9 cellular contexts compared by ENCODE assay signal in the genomic region with DNA sequence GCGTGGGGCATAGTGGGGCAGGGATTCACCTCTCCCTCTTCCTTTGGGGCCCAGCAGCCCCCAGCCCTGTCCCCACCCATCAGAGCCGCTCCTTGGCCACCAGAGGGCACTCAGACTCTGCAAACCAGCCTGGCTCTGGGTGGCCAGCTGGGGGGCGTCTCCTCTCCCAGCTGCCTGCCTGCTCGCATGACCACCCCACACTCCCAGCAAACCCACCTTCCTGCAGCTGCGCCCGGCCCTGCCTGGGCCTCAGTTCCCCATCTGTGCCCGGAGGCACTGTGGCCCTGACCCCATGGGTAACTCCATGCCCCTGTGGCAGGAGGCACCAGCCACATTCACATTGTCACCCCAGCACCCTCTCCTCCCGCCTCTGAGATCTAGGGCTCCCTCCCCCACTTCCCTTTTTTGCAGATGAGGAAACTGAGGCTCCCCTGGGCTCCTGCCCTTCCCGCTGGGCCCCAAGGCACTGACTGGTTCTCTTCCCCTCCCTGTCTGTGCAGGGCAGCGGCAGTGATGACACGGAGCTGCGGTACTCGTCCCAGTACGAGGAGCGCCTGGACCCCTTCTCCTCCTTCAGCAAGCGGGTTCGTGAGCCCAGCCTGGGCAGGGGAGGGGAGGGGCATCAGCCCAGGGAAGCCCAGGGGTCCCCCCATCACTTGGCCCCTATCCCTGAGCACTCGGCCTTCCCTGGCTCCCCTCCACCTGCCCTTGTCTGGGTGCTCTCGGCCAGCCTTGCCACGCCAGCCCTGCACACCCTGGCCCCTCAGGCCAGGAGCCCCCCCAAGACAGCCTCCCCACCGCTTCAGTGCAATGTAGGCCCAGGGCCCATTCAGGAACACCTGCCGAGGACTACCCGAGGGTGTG. TPM values are rescaled to one million over a fixed set of nuclear protein-coding genes. Genes with fewer than 3 reads are reported as not detected.
A peak's percentile ranks its signal among the peaks of the same experiment; 100 is the strongest.
DNase-seq lines count a peak whose midpoint lies in the region; ATAC-seq and TF ChIP-seq lines count a peak whose summit lies in the region.
"Had no signal": no experiment of that assay in that cellular context is flagged by ENCODE, and none has a peak within 500 bp of the region (broad histone marks: within the 10 kb centered on the region; RNA-seq: fewer than 3 reads in every experiment).

No MANE protein-coding gene starts in this region.

- no peak overlapping the region for H3K4me3 ChIP-seq in HAP-1
- no peak overlapping the region for H3K4me3 ChIP-seq in choroid plexus epithelial cell (ENCODE audit: low read depth, low read length)
- no peak overlapping the region for H3K4me3 ChIP-seq in lower lobe of right lung

- no peak overlapping the region for H3K27ac ChIP-seq in lower lobe of right lung
- H3K27ac ChIP-seq: epithelial cell of prostate had no signal

- TF ChIP-seq CTCF in choroid plexus epithelial cell (conservative IDR thresholded peaks at IDR 0.05; ENCODE audit: low read depth, low read length) (peak; percentile 93), lower lobe of right lung (IDR thresholded peaks at IDR 0.05) (peak; percentile 82)

- no peaks in the 10 kb centered on the region for H3K4me1 ChIP-seq in HAP-1
- H3K4me1 ChIP-seq in lower lobe of right lung: peaks cover 9% of the 10 kb centered on the region

- H3K9me3 ChIP-seq in HAP-1 (no peaks in the 10 kb centered on the region), lower lobe of right lung (no peaks in the 10 kb centered on the region)

- intact Hi-C loops in lower lobe of right lung (cut with DNase I): loop anchor here (10.0 kb wide), 1 partner anchor 735 kb away; no protein-coding TSS in a partner anchor

- H3K27me3 ChIP-seq in HAP-1 (ENCODE audit: low read depth) (no peaks in the 10 kb centered on the region), lower lobe of right lung (ENCODE audit: low read depth) (no peaks in the 10 kb centered on the region)

- no peaks in the 10 kb centered on the region for H3K36me3 ChIP-seq in HAP-1 (replicated peaks)
- H3K36me3 ChIP-seq in lower lobe of right lung: no peaks in the 10 kb centered on the region

- peak; percentile 84 to 87 for ATAC-seq in activated CD4-positive, CD25-positive, alpha-beta regulatory T cell treated with anti-CD3 and anti-CD28 coated beads, Interleukin-2, amount 50 U/mL, for 24 hours
- ATAC-seq in lower lobe of right lung (peak; percentile 79 to 82), HG03159 (IDR thresholded peaks at IDR 0.05; ENCODE audit: unreplicated experiment) (no peak)

- in situ Hi-C loops in HAP-1 (cut with MboI; ENCODE audit: low sequenced_read_pairs): loop anchor here (5.0 kb wide), 1 partner anchor 113 kb away; no protein-coding TSS in a partner anchor

- DNase-seq in GM03348 (ENCODE audit: low spot score) (peak; percentile 87), HAP-1 (ENCODE audit: low spot score in 2 of 2) (peak; percentile 65 to 86), NCI-H1694 treated with DMSO at 0.1 percent for 48 hours (lab: John Stamatoyannopoulos, UW) (peak; percentile 40), choroid plexus epithelial cell (ENCODE audit: low read depth) (peak; percentile 67), lower lobe of right lung (no peak)
- DNase-seq in stimulated activated naive CD4-positive, alpha-beta T cell treated with Interleukin-2 at 50 U/mL for 16 hours (lab: John Stamatoyannopoulos, UW): peak; percentile 39

RNA-seq across cellular contexts. Expression of gene SH2B2, which starts 6.9 kb away (rescaled TPM):
- 17.0 TPM for total RNA-seq in lower lobe of right lung
